8 cellular contexts compared by ENCODE assay signal in genomic region chr5:321233-321725, GRCh38.
DNase-seq lines count a peak whose midpoint lies in the region; ATAC-seq, FAIRE-seq and TF ChIP-seq lines count a peak whose summit lies in the region.

AHRR (plus strand) TSS chr5:321714; CDS start chr5:343903, 22,189 bp downstream.

- peak; percentile 25 for TF ChIP-seq CTCF in D721Med (IDR thresholded peaks at IDR 0.05; ENCODE audit: insufficient read depth, missing control alignments)

- ATAC-seq in GM19438 (IDR thresholded peaks at IDR 0.05; ENCODE audit: low read depth, unreplicated experiment) (peak; percentile 49), HG03460 (IDR thresholded peaks at IDR 0.05; ENCODE audit: unreplicated experiment) (peak; percentile 39)

- no peak for FAIRE-seq in D721Med (lab: Jason Lieb, UNC)

- DNase-seq in D721Med (ENCODE audit: insufficient read length, low spot score) (peak; percentile 72), SHP77 treated with DMSO at 0.1 percent for 48 hours (lab: John Stamatoyannopoulos, UW) (peak; percentile 36), T47D (ENCODE audit: low read depth in 1 of 2, low spot score in 1 of 2) (peak; percentile 89 to 99), islet precursor cell (peak; percentile 85), NAMALWA (ENCODE audit: low spot score) (no peak)
- peak; percentile 63 for DNase-seq in stimulated activated CD4-positive, alpha-beta T cell treated with anti-CD3 and anti-CD28 coated beads, Interleukin-4, amount 100 ng/mL, for 1 hour

- in situ Hi-C loops in T47D (cut with HindIII; ENCODE audit: low pct_unique_long_range_greater_than_20kb, low sequenced_read_pairs): no loop called here
